ENCODE assay signal across 10 cellular contexts in the genomic region with DNA sequence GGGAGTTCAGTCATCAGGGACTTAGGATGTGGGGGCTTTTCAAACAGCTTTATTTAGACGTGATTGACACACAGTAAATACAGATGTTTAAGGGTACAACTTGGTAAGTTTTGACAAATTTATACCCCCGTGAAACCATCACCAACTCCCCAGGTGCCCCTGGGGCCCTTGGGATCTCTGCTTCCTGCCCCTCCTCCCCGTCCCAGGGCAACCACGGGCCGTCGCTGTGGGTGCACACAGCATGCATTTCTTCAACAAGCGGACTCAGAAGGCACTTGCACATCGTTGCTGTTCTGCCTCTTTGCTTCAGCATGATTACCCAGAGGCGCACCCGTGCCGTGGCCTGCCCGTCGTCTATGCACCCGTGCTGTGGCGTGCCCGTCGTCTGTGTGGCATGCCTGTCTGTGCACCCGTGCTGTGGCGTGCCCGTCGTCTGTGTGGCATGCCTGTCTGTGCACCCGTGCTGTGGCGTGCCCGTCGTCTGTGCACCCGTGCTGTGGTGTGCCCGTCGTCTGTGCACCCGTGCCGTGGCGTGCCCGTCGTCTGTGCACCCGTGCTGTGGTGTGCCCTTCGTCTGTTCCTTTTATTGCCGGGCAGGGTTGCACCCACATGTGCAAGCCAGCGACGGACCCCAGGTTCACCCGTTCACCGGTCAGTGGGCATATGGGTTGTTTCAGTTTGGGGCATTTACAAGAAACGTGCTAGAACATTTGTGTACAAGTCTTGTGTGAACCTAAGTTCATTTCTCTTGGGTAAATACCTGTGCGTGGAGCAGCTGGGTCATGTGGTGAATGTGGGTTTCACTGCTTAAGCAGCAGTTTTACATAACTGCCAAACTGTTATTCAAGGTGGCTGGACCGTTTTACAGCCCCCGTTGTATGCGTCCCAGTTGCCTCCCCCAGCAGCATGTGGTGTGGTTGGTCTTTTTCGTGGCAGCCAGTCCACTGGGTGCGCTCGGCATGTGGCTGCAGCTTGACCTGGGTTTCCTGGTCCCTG. TPM values are rescaled to one million over a fixed set of nuclear protein-coding genes. Genes with fewer than 3 reads are reported as not detected.
DNase-seq lines count a peak whose midpoint lies in the region; ATAC-seq and TF ChIP-seq lines count a peak whose summit lies in the region.
"Had no signal": no experiment of that assay in that cellular context is flagged by ENCODE, and none has a peak within 500 bp of the region (broad histone marks: within the 10 kb centered on the region; RNA-seq: fewer than 3 reads in every experiment).

No MANE protein-coding gene starts in this region.

- no peaks in the 10 kb centered on the region for H3K27me3 ChIP-seq in CD8-positive, alpha-beta memory T cell (ENCODE audit: insufficient read depth, low read length, poor library complexity, severe bottlenecking)
- H3K27me3 ChIP-seq in muscle layer of colon (ENCODE audit: control insufficient read depth in 1 of 2, insufficient read depth in 2 of 2, low read length in 2 of 2): no peaks in the 10 kb centered on the region
- H3K27me3 ChIP-seq: ovary had no signal

- no peak overlapping the region for H3K4me3 ChIP-seq in CD8-positive, alpha-beta memory T cell (ENCODE audit: low read length)
- peak overlapping the region; percentile 80 for H3K4me3 ChIP-seq in OCI-LY7 (ENCODE audit: low read depth, low read length, poor library complexity, severe bottlenecking)
- H3K4me3 ChIP-seq in muscle layer of colon (ENCODE audit: low read depth in 1 of 2, low read length in 2 of 2): peak overlapping the region in 1 of 2 donors; percentile 13
- H3K4me3 ChIP-seq: ovary had no signal

- POLR2A ChIA-PET in CD8-positive, alpha-beta memory T cell (lab: Charles Lee): interaction anchor here (1.8 to 3.0 kb wide), 3 partner anchors 8 to 83 kb away, joined by 4 to 18 read pairs (median 18); a partner anchor contains a TSS
- POLR2A ChIA-PET in OCI-LY7 (lab: Charles Lee): interaction anchor here (0.5 to 3.2 kb wide), 4 partner anchors 8 to 1508 kb away, joined by 3 to 20 read pairs (median 8); a partner anchor contains a TSS
- POLR2A ChIA-PET in activated CD4-positive, alpha-beta T cell treated with anti-CD3 and anti-CD28 coated beads for 36 hours (lab: Charles Lee): interaction anchor here (2.3 kb wide), 1 partner anchor 8 kb away, joined by 16 read pairs; a partner anchor contains a TSS

- no peaks in the 10 kb centered on the region for H3K9me3 Mint-ChIP-seq in CD8-positive, alpha-beta memory T cell
- H3K9me3 Mint-ChIP-seq in activated CD4-positive, alpha-beta T cell treated with anti-CD3 and anti-CD28 coated beads for 36 hours (ENCODE audit: low read depth): no peaks in the 10 kb centered on the region

- H3K4me1 Mint-ChIP-seq in CD8-positive, alpha-beta memory T cell: peaks cover 73 to 96% (median 77%) of the 10 kb centered on the region in 3 donors
- peaks cover 59% of the 10 kb centered on the region for H3K4me1 Mint-ChIP-seq in activated CD4-positive, alpha-beta T cell treated with anti-CD3 and anti-CD28 coated beads for 36 hours

- no peaks in the 10 kb centered on the region for H3K9me2 ChIP-seq in OCI-LY7 (ENCODE audit: insufficient read depth, low read length)

- peaks cover 78% of the 10 kb centered on the region for H3K4me1 ChIP-seq in CD8-positive, alpha-beta memory T cell (ENCODE audit: insufficient read depth, low read length)
- peaks cover 91% of the 10 kb centered on the region for H3K4me1 ChIP-seq in OCI-LY7 (ENCODE audit: insufficient read depth, low read length, poor library complexity, severe bottlenecking)
- peaks cover 96% of the 10 kb centered on the region for H3K4me1 ChIP-seq in muscle layer of colon (ENCODE audit: insufficient read depth, low read length)

- CTCF ChIA-PET in CD8-positive, alpha-beta memory T cell (lab: Charles Lee): interaction anchor here (1.3 to 3.7 kb wide), 3 partner anchors 14 to 80 kb away, joined by 3 to 29 read pairs (median 7); a partner anchor contains a TSS
- CTCF ChIA-PET in OCI-LY7 (lab: Charles Lee; ENCODE audit: unreplicated experiment): no interaction called here
- CTCF ChIA-PET in activated CD4-positive, alpha-beta T cell treated with anti-CD3 and anti-CD28 coated beads for 36 hours (lab: Charles Lee): interaction anchor here (1.2 kb wide), 1 partner anchor 80 kb away, joined by 4 read pairs; no protein-coding TSS in a partner anchor

- no peak overlapping the region for H3K9ac ChIP-seq in muscle layer of colon (ENCODE audit: low read length)

- H3K4me2 ChIP-seq in OCI-LY7 (ENCODE audit: low read length): peak overlapping the region; percentile 97

- H3K36me3 ChIP-seq in CD8-positive, alpha-beta memory T cell (ENCODE audit: insufficient read depth, low read length): no peaks in the 10 kb centered on the region
- peaks cover 52% of the 10 kb centered on the region for H3K36me3 ChIP-seq in OCI-LY7 (ENCODE audit: insufficient read depth, low read length)
- H3K36me3 ChIP-seq in muscle layer of colon (ENCODE audit: insufficient read depth, low read length): peaks cover 3% of the 10 kb centered on the region
- H3K36me3 ChIP-seq: ovary had no signal

- no peak for TF ChIP-seq CTCF in OCI-LY7 (conservative IDR thresholded peaks at IDR 0.05; ENCODE audit: low read length)

- no peaks in the 10 kb centered on the region for H3K9me3 ChIP-seq in CD8-positive, alpha-beta memory T cell (ENCODE audit: low read length)
- H3K9me3 ChIP-seq in OCI-LY7 (ENCODE audit: low read length): no peaks in the 10 kb centered on the region
- no peaks in the 10 kb centered on the region for H3K9me3 ChIP-seq in muscle layer of colon (ENCODE audit: low read length)
- H3K9me3 ChIP-seq: ovary had no signal

- H3K79me2 ChIP-seq in OCI-LY7 (ENCODE audit: insufficient read depth, low read depth, low read length): peaks cover 84% of the 10 kb centered on the region

- H3K36me3 Mint-ChIP-seq in CD8-positive, alpha-beta memory T cell: peaks cover 0 to 22% (median 0%) of the 10 kb centered on the region in 3 donors
- peaks cover 8% of the 10 kb centered on the region for H3K36me3 Mint-ChIP-seq in activated CD4-positive, alpha-beta T cell treated with anti-CD3 and anti-CD28 coated beads for 36 hours (ENCODE audit: low read depth)

- intact Hi-C loops in OCI-LY7 (cut with micrococcal nuclease; ENCODE audit: unreplicated experiment): loop anchor here (1.0 to 5.0 kb wide), 5 partner anchors 8 to 672 kb away; a partner anchor contains a TSS
- intact Hi-C loops in activated CD4-positive, alpha-beta T cell treated with anti-CD3 and anti-CD28 coated beads for 36 hours (cut with DNase I, micrococcal nuclease): no loop called here

- peak; percentile 45 for ATAC-seq in GM19395 (IDR thresholded peaks at IDR 0.05; ENCODE audit: unreplicated experiment)
- ATAC-seq in activated CD4-positive, alpha-beta T cell treated with anti-CD3 and anti-CD28 coated beads for 36 hours: no peak

- no TSS peak for BruUV-seq in OCI-LY7 (replicated peaks; lab: Mats Ljungman, UMichigan)

- H3K27ac Mint-ChIP-seq in CD8-positive, alpha-beta memory T cell: peak overlapping the region; percentile 84 to 97 (median 92)
- no peak overlapping the region for H3K27ac Mint-ChIP-seq in activated CD4-positive, alpha-beta T cell treated with anti-CD3 and anti-CD28 coated beads for 36 hours

- H2AFZ ChIP-seq in OCI-LY7 (ENCODE audit: low read length): no peak overlapping the region

- peak overlapping the region; percentile 82 to 92 (median 85) for H3K4me3 Mint-ChIP-seq in CD8-positive, alpha-beta memory T cell
- H3K4me3 Mint-ChIP-seq in activated CD4-positive, alpha-beta T cell treated with anti-CD3 and anti-CD28 coated beads for 36 hours: no peak overlapping the region

- peaks cover 36% of the 10 kb centered on the region for H4K20me1 ChIP-seq in OCI-LY7 (ENCODE audit: insufficient read depth, low read length)

- peak in 1 of 5 donors; percentile 37 for DNase-seq in CD8-positive, alpha-beta memory T cell
- DNase-seq in OCI-LY7 (ENCODE audit: low spot score): peak; percentile 91
- DNase-seq in cerebellar cortex (ENCODE audit: low spot score): no peak
- DNase-seq in SW480 (ENCODE audit: low spot score): no peak
- no peak for DNase-seq in DMS79 treated with DMSO at 0.1 percent for 48 hours (lab: John Stamatoyannopoulos, UW)
- DNase-seq in activated CD4-positive, alpha-beta T cell treated with anti-CD3 and anti-CD28 coated beads for 36 hours: no peak
- DNase-seq: ovary had no signal

- no peaks in the 10 kb centered on the region for H3K27me3 Mint-ChIP-seq in CD8-positive, alpha-beta memory T cell
- H3K27me3 Mint-ChIP-seq in activated CD4-positive, alpha-beta T cell treated with anti-CD3 and anti-CD28 coated beads for 36 hours: no peaks in the 10 kb centered on the region

- peak overlapping the region; percentile 51 for H3K27ac ChIP-seq in CD8-positive, alpha-beta memory T cell (ENCODE audit: low read depth, low read length)
- H3K27ac ChIP-seq in OCI-LY7 (ENCODE audit: low read depth, low read length, poor library complexity, severe bottlenecking): peak overlapping the region; percentile 99
- peak overlapping the region; percentile 97 for H3K27ac ChIP-seq in muscle layer of colon (ENCODE audit: low read depth, low read length)

RNA-seq across cellular contexts. Expression of a gene that starts 8.3 kb away (rescaled TPM):
- total RNA-seq in CD8-positive, alpha-beta memory T cell: 100 to 1,000 TPM; 176 to 189 TPM
- polyA plus RNA-seq in CD8-positive, alpha-beta memory T cell: 107 TPM
- 233 and 290 TPM in 2 replicates for total RNA-seq in OCI-LY7 (2014; rRNA removed; shearing (Covaris generic))
- 343 and 404 TPM in 2 replicates for total RNA-seq in OCI-LY7 (2022)
- total RNA-seq in activated CD4-positive, alpha-beta T cell treated with anti-CD3 and anti-CD28 coated beads for 36 hours: 100 to 1,000 TPM; 118 to 145 TPM

RNA-seq across cellular contexts. Expression of a gene that starts 15.1 kb away (rescaled TPM):
- total RNA-seq in CD8-positive, alpha-beta memory T cell: 10 to 100 TPM; 79.6 to 84.1 TPM
- 85.6 TPM for polyA plus RNA-seq in CD8-positive, alpha-beta memory T cell
- total RNA-seq in OCI-LY7 (2014; rRNA removed; shearing (Covaris generic)): 40.4 and 43.5 TPM in 2 replicates
- 41.3 and 50.9 TPM in 2 replicates for total RNA-seq in OCI-LY7 (2022)
- total RNA-seq in activated CD4-positive, alpha-beta T cell treated with anti-CD3 and anti-CD28 coated beads for 36 hours: 10 to 100 TPM; 19.8 to 38.4 TPM

RNA-seq across cellular contexts. Expression of a gene that starts 58.9 kb away (rescaled TPM):
- not detected for total RNA-seq in CD8-positive, alpha-beta memory T cell
- not detected for polyA plus RNA-seq in CD8-positive, alpha-beta memory T cell
- total RNA-seq in OCI-LY7 (2014; rRNA removed; shearing (Covaris generic)): not detected in 2 replicates
- not detected in 2 replicates for total RNA-seq in OCI-LY7 (2022)
- total RNA-seq in activated CD4-positive, alpha-beta T cell treated with anti-CD3 and anti-CD28 coated beads for 36 hours: under 1 TPM in 1 of 2 experiments, not detected in 1; 0.05 TPM
- total RNA-seq: subcutaneous adipose tissue had no signal

RNA-seq across cellular contexts. Expression of a gene that starts 59.4 kb away (rescaled TPM):
- total RNA-seq in CD8-positive, alpha-beta memory T cell: 1 to 10 TPM; 2.6 to 3.4 TPM
- polyA plus RNA-seq in CD8-positive, alpha-beta memory T cell: 5.7 TPM
- 0.22 and 0.72 TPM in 2 replicates for total RNA-seq in OCI-LY7 (2014; rRNA removed; shearing (Covaris generic))
- total RNA-seq in OCI-LY7 (2022): 1.3 and 1.8 TPM in 2 replicates
- total RNA-seq in activated CD4-positive, alpha-beta T cell treated with anti-CD3 and anti-CD28 coated beads for 36 hours: 10 to 100 TPM in 1 of 2 experiments, 1 to 10 TPM in 1; 9.1 to 10.9 TPM
